In genomic region chr9:120376101-120376500, GRCh38 we compare ENCODE assay signal across 14 cellular contexts.
DNase-seq lines count a peak whose midpoint lies in the region; ATAC-seq and TF ChIP-seq lines count a peak whose summit lies in the region.
"Had no signal": no experiment of that assay in that cellular context is flagged by ENCODE, and none has a peak within 500 bp of the region (broad histone marks: within the 10 kb centered on the region; RNA-seq: fewer than 3 reads in every experiment).

No MANE protein-coding gene starts in this region.

- peak; percentile 69 for DNase-seq in coronary artery (ENCODE audit: low spot score)
- DNase-seq in mesenteric fat pad (ENCODE audit: low spot score), result peak; percentile 77
- DNase-seq in upper lobe of left lung, result peak; percentile 10 to 23
- DNase-seq in dedifferentiated amniotic fluid mesenchymal stem cell (ENCODE audit: extremely low spot score), result no peak
- DNase-seq in SK-N-SH, result no peak
- DNase-seq in OCI-LY7 (ENCODE audit: low spot score), result no peak
- DNase-seq: C1 segment of cervical spinal cord; Caco-2; CD4-positive, alpha-beta memory T cell; DMS153; DND-41; GM23248; HFFc6 had no signal

- no peak overlapping the region for H3K9ac ChIP-seq in SK-N-SH
- H3K9ac ChIP-seq: GM23248 had no signal

- H3K9me2 ChIP-seq in SK-N-SH (no peaks in the 10 kb centered on the region), OCI-LY7 (ENCODE audit: insufficient read depth, low read length) (no peaks in the 10 kb centered on the region)

- BruUV-seq in OCI-LY7 (replicated peaks; lab: Mats Ljungman, UMichigan), result no TSS peak

- H3K4me1 ChIP-seq in upper lobe of left lung (no peaks in the 10 kb centered on the region), SK-N-SH (ENCODE audit: control insufficient read depth in 1 of 2, insufficient read depth in 2 of 2, low read depth in 1 of 2, low read length in 1 of 2) (no peaks in the 10 kb centered on the region), OCI-LY7 (ENCODE audit: insufficient read depth, low read length, poor library complexity, severe bottlenecking) (no peaks in the 10 kb centered on the region)
- H3K4me1 ChIP-seq: Caco-2, HAP-1 had no signal

- H4K20me1 ChIP-seq in SK-N-SH (ENCODE audit: insufficient read depth) (no peaks in the 10 kb centered on the region), OCI-LY7 (ENCODE audit: insufficient read depth, low read length) (no peaks in the 10 kb centered on the region)

- POLR2A ChIA-PET in SK-N-SH (lab: Yijun Ruan, JAX), result no interaction called here
- POLR2A ChIA-PET in OCI-LY7 (lab: Charles Lee), result no interaction called here

- no peak for ATAC-seq in upper lobe of left lung (ENCODE audit: low FRiP score in 2 of 2)

- intact Hi-C loops in OCI-LY7 (cut with micrococcal nuclease; ENCODE audit: unreplicated experiment), result no loop called here

- TF ChIP-seq RAD21 in SK-N-SH (IDR thresholded peaks at IDR 0.05; ENCODE audit: low read length), result no peak

- no peak for TF ChIP-seq CTCF in coronary artery (IDR thresholded peaks at IDR 0.05)
- no peak for TF ChIP-seq CTCF in upper lobe of left lung (IDR thresholded peaks at IDR 0.05)
- no peak for TF ChIP-seq CTCF in SK-N-SH (IDR thresholded peaks at IDR 0.05)
- TF ChIP-seq CTCF in OCI-LY7 (conservative IDR thresholded peaks at IDR 0.05; ENCODE audit: low read length), result no peak

- no peak for TF ChIP-seq POLR2A in upper lobe of left lung (IDR thresholded peaks at IDR 0.05)

- H3K27me3 ChIP-seq in upper lobe of left lung (no peaks in the 10 kb centered on the region), SK-N-SH (ENCODE audit: insufficient read depth) (no peaks in the 10 kb centered on the region)

- no peaks in the 10 kb centered on the region for H3K36me3 ChIP-seq in upper lobe of left lung
- H3K36me3 ChIP-seq in SK-N-SH (replicated peaks in 1 of 2; ENCODE audit: control insufficient read depth in 1 of 2, insufficient read depth in 2 of 2, low read length in 1 of 2), result no peaks in the 10 kb centered on the region
- no peaks in the 10 kb centered on the region for H3K36me3 ChIP-seq in OCI-LY7 (ENCODE audit: insufficient read depth, low read length)
- H3K36me3 ChIP-seq: HAP-1 had no signal

- H2AFZ ChIP-seq in SK-N-SH (ENCODE audit: low read depth), result no peak overlapping the region
- no peak overlapping the region for H2AFZ ChIP-seq in OCI-LY7 (ENCODE audit: low read length)
- H2AFZ ChIP-seq: GM23248 had no signal

- H3K79me2 ChIP-seq in SK-N-SH (ENCODE audit: insufficient read depth) (no peaks in the 10 kb centered on the region), OCI-LY7 (ENCODE audit: insufficient read depth, low read depth, low read length) (no peaks in the 10 kb centered on the region)

- peaks cover 0 to 8% (median 0%) of the 10 kb centered on the region in 4 donors for H3K9me3 ChIP-seq in upper lobe of left lung
- H3K9me3 ChIP-seq in SK-N-SH, result no peaks in the 10 kb centered on the region
- H3K9me3 ChIP-seq in OCI-LY7 (ENCODE audit: low read length), result no peaks in the 10 kb centered on the region
- H3K9me3 ChIP-seq: HAP-1 had no signal

- H3F3A ChIP-seq in SK-N-SH (replicated peaks; ENCODE audit: insufficient read depth), result no peaks in the 10 kb centered on the region

- H3K27ac ChIP-seq in coronary artery, result no peak overlapping the region
- H3K27ac ChIP-seq in upper lobe of left lung, result no peak overlapping the region
- no peak overlapping the region for H3K27ac ChIP-seq in SK-N-SH (ENCODE audit: low read depth in 2 of 2, low read length in 1 of 2)
- H3K27ac ChIP-seq in OCI-LY7 (ENCODE audit: low read depth, low read length, poor library complexity, severe bottlenecking), result no peak overlapping the region
- H3K27ac ChIP-seq: GM23248 had no signal

- 88 to 95% methylated on average over 7 of the region's 7 CpGs for WGBS in upper lobe of left lung, 2 donors
- 75% methylated on average over 7 of the region's 7 CpGs for whole genome bisulfite sequencing in SK-N-SH (ENCODE audit: low lambda C conversion rate)

- no peak overlapping the region for H3K4me2 ChIP-seq in SK-N-SH
- H3K4me2 ChIP-seq in OCI-LY7 (ENCODE audit: low read length), result no peak overlapping the region

- CTCF ChIA-PET in SK-N-SH (lab: Yijun Ruan, JAX), result no interaction called here
- CTCF ChIA-PET in OCI-LY7 (lab: Charles Lee; ENCODE audit: unreplicated experiment), result no interaction called here

- H3K4me3 ChIP-seq in coronary artery (no peak overlapping the region), upper lobe of left lung (no peak overlapping the region), SK-N-SH (ENCODE audit: low read depth in 2 of 2, low read length in 1 of 2) (no peak overlapping the region), OCI-LY7 (ENCODE audit: low read depth, low read length, poor library complexity, severe bottlenecking) (no peak overlapping the region)
- H3K4me3 ChIP-seq: GM23248, HAP-1 had no signal

- no peak for TF ChIP-seq EP300 in upper lobe of left lung (IDR thresholded peaks at IDR 0.05)
- no peak for TF ChIP-seq EP300 in SK-N-SH (IDR thresholded peaks at IDR 0.05; ENCODE audit: borderline replicate concordance in 1 of 2, low read depth in 1 of 2, low read length in 1 of 2)

TF ChIP-seq in SK-N-SH, 30 proteins besides CTCF, POLR2A, EP300 and RAD21:
- TF ChIP-seq MAX (IDR thresholded peaks at IDR 0.05; ENCODE audit: low read depth) (no peak), RXRA (IDR thresholded peaks at IDR 0.05; ENCODE audit: borderline replicate concordance, low read depth) (no peak), MXI1 (IDR thresholded peaks at IDR 0.05; ENCODE audit: low read depth, low read length) (no peak), USF1 (IDR thresholded peaks at IDR 0.05; ENCODE audit: borderline replicate concordance, low read depth) (no peak), TCF12 (IDR thresholded peaks at IDR 0.05) (no peak), ELF1 (IDR thresholded peaks at IDR 0.05) (no peak), SMC3 (IDR thresholded peaks at IDR 0.05; ENCODE audit: low read depth, low read length) (no peak), CHD2 (IDR thresholded peaks at IDR 0.05; ENCODE audit: low read length, partially characterized antibody) (no peak), SIN3A (IDR thresholded peaks at IDR 0.05; ENCODE audit: borderline replicate concordance, low read depth, low read length) (no peak), FOSL2 (IDR thresholded peaks at IDR 0.05; ENCODE audit: borderline replicate concordance, low read depth) (no peak)

Comparison
In these comparisons a context has a peak if more than half of its experiments do, and no peak if none do; other contexts are left out.
1. DNase-seq: peak in coronary artery (single experiment), mesenteric fat pad (single experiment) and upper lobe of left lung (2 of 2); none in dedifferentiated amniotic fluid mesenchymal stem cell (single experiment), SK-N-SH (single experiment) and OCI-LY7 (single experiment).